8 cellular contexts compared by ENCODE assay signal in the genomic region with DNA sequence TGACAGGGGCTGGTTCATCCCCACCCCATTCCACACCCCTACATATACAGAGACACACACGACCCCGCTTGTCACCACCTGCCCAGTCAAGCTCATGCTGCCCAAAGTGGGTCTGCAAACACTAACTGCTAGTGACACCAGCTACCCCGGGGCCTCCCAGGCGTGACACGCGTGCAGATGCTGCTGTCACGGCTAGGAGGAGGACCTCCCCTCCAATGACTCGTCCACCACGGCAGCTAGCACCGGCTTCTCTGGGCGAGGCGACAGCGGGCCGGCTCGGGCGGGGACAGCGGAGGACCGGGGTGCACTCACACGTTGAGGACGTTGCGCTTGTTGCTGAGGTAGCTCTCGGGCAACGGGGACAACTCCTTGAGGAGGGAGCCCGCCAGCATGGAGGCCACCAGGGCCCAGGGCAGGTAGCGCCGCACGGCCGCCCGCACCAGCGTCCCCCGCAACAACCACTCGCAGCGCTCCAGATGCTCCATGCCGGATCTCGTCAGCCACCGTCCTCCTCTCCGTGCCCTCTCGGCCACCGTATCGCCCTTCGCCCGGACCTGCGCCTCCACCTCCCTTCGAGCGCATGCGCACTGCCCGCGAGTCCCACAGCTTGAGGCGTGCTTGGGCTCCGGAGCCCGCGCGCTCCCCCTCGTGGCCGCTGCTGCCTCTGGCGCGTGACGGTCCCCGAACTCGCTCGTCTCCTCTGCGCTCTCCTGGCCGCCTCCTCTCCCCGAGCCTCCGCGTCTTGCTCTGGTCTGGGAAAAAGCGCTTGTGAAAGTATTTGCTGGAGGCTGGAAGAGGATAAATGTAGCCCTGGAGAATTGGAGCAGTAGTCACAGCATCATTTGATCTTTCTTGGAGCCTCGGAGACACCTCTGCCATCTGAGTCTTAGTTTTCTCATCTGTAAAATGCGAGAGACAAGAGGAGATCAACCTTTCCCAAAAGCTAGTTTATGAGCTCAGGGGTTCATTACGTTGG. TPM values are rescaled to one million over a fixed set of nuclear protein-coding genes. Genes with fewer than 3 reads are reported as not detected.
DNase-seq lines count a peak whose midpoint lies in the region; ATAC-seq, FAIRE-seq and TF ChIP-seq lines count a peak whose summit lies in the region.

Gene FITM2 (minus strand): TSS at position 539 of the 976 bp plus-strand sequence. CDS start 54 bp downstream, at position 485.

- no peak for FAIRE-seq in pancreas (lab: Jason Lieb, UNC)

- TF ChIP-seq POLR2A in thyroid gland (IDR thresholded peaks at IDR 0.05) = peak in 1 of 2 donors; percentile 68

- H3K4me1 Mint-ChIP-seq in activated naive CD8-positive, alpha-beta T cell treated with anti-CD3 and anti-CD28 coated beads, Interleukin-2, amount 10 ng/mL, durations not matched to agents 7 days and 5 days = peaks cover 15% of the 10 kb centered on the region

- H3K36me3 Mint-ChIP-seq in activated naive CD8-positive, alpha-beta T cell treated with anti-CD3 and anti-CD28 coated beads, Interleukin-2, amount 10 ng/mL, durations not matched to agents 7 days and 5 days = no peaks in the 10 kb centered on the region

- H3K27me3 ChIP-seq in pancreas (no peaks in the 10 kb centered on the region), thyroid gland (no peaks in the 10 kb centered on the region)

- peak; percentile 93 for ATAC-seq in HG02642 (IDR thresholded peaks at IDR 0.05; ENCODE audit: poor library complexity, unreplicated experiment)
- ATAC-seq in activated naive CD8-positive, alpha-beta T cell treated with anti-CD3 and anti-CD28 coated beads, Interleukin-2, amount 10 ng/mL, durations not matched to agents 7 days and 5 days (ENCODE audit: low read depth) = peak; percentile 94
- peak; percentile 86 for ATAC-seq in Right ventricle myocardium superior (ENCODE audit: poor library complexity)
- ATAC-seq in pancreas = peak; percentile 98 to 100 (median 98)

- peak within 1 kb of the TSS; percentile 71 for H3K4me3 ChIP-seq in GM12865 (ENCODE audit: low read depth, low read length)
- H3K4me3 ChIP-seq in pancreas = peak within 1 kb of the TSS; percentile 67 to 94 (median 84)
- peak within 1 kb of the TSS; percentile 78 to 99 (median 88) for H3K4me3 ChIP-seq in thyroid gland (replicated peaks in 1 of 3)

- peak within 1 kb of the TSS; percentile 92 for H3K27ac Mint-ChIP-seq in activated naive CD8-positive, alpha-beta T cell treated with anti-CD3 and anti-CD28 coated beads, Interleukin-2, amount 10 ng/mL, durations not matched to agents 7 days and 5 days

- peak within 1 kb of the TSS; percentile 93 for H3K4me3 Mint-ChIP-seq in activated naive CD8-positive, alpha-beta T cell treated with anti-CD3 and anti-CD28 coated beads, Interleukin-2, amount 10 ng/mL, durations not matched to agents 7 days and 5 days

- TF ChIP-seq CTCF in GM12865 (IDR thresholded peaks at IDR 0.05; ENCODE audit: insufficient read depth, low read depth, low read length, missing control alignments) = peak; percentile 99
- peak; percentile 92 to 95 (median 94) for TF ChIP-seq CTCF in pancreas (IDR thresholded peaks at IDR 0.05)
- TF ChIP-seq CTCF in thyroid gland (IDR thresholded peaks at IDR 0.05) = peak; percentile 85 to 98 (median 93)

- H3K36me3 ChIP-seq in pancreas (no peaks in the 10 kb centered on the region), thyroid gland (no peaks in the 10 kb centered on the region)

- 1 to 2% methylated on average over 61 to 70 of the region's 70 CpGs for WGBS in pancreas, 2 donors
- 4 to 5% methylated on average over 23 to 33 of the region's 70 CpGs for WGBS in thyroid gland, 2 donors

- POLR2A ChIA-PET in activated naive CD8-positive, alpha-beta T cell treated with anti-CD3 and anti-CD28 coated beads, Interleukin-2, amount 10 ng/mL, durations not matched to agents 7 days and 5 days (lab: Charles Lee) = interaction anchor here (0.6 to 2.0 kb wide), 7 partner anchors 47 to 637 kb away, joined by 3 to 34 read pairs (median 3); partner anchors contain the start of gene TTPAL

- peaks cover 0 to 5% (median 3%) of the 10 kb centered on the region in 3 donors for H3K4me1 ChIP-seq in pancreas
- peaks cover 10 to 12% of the 10 kb centered on the region in 2 donors for H3K4me1 ChIP-seq in thyroid gland

- peaks cover 2% of the 10 kb centered on the region for H3K27me3 Mint-ChIP-seq in activated naive CD8-positive, alpha-beta T cell treated with anti-CD3 and anti-CD28 coated beads, Interleukin-2, amount 10 ng/mL, durations not matched to agents 7 days and 5 days

- intact Hi-C loops in Right ventricle myocardium superior (cut with DNase I) (loop anchor here (2.0 kb wide), 1 partner anchor 96 kb away; no protein-coding TSS in a partner anchor), pancreas (cut with DNase I) (loop anchor here in 2 of 3 donors (5.0 to 10.0 kb wide), 3 partner anchors 94 to 196 kb away; partner anchors contain the start of gene OSER1 (in 1 of the 2)), thyroid gland (cut with DNase I) (loop anchor here (2.0 to 10.0 kb wide), 2 partner anchors 94 to 196 kb away; no protein-coding TSS in a partner anchor)

- H3K9me3 ChIP-seq in pancreas (no peaks in the 10 kb centered on the region), thyroid gland (no peaks in the 10 kb centered on the region)

- DNase-seq in GM12865 (ENCODE audit: low read depth) (peak; percentile 99), NCI-H1105 (lab: John Stamatoyannopoulos, UW) (peak; percentile 96), SKM-1 (lab: John Stamatoyannopoulos, UW; ENCODE audit: unreplicated experiment) (peak; percentile 92), Right ventricle myocardium superior (peak; percentile 100), pancreas (peak; percentile 97 to 100 (median 98)), thyroid gland (peak; percentile 98 to 99)
- DNase-seq in activated naive CD8-positive, alpha-beta T cell treated with anti-CD3 and anti-CD28 coated beads, Interleukin-2, amount 10 ng/mL, durations not matched to agents 7 days and 5 days = peak; percentile 100

- H3K27ac ChIP-seq in pancreas (peak within 1 kb of the TSS in 3 of 4 donors; percentile 5 to 42 (median 35)), thyroid gland (peak within 1 kb of the TSS; percentile 11 to 80 (median 78))

- H3K9me3 Mint-ChIP-seq in activated naive CD8-positive, alpha-beta T cell treated with anti-CD3 and anti-CD28 coated beads, Interleukin-2, amount 10 ng/mL, durations not matched to agents 7 days and 5 days = no peaks in the 10 kb centered on the region

RNA-seq across cellular contexts. Expression of gene FITM2, which starts in this region (rescaled TPM):
- total RNA-seq in activated naive CD8-positive, alpha-beta T cell treated with anti-CD3 and anti-CD28 coated beads, Interleukin-2, amount 10 ng/mL, durations not matched to agents 7 days and 5 days = 1 to 10 TPM; 4.2 to 4.5 TPM
- total RNA-seq in Right ventricle myocardium superior (150 TPM), pancreas (1 to 10 TPM; 5.3 to 7.4 (median 5.9) TPM), thyroid gland (10 to 100 TPM in 3 of 4 donors, 1 to 10 TPM in 1; 8.3 to 14.2 (median 12.6) TPM)
- 1 to 10 TPM; 2.0 to 5.1 TPM for polyA plus RNA-seq in pancreas

Comparison
In these comparisons a context has a peak if more than half of its experiments do, and no peak if none do; other contexts are left out.
1. Peak in every context shown above with its lines: DNase-seq, ATAC-seq, H3K4me3 ChIP-seq and H3K27ac ChIP-seq.